ENCODE assay signal across 8 cellular contexts in genomic region chr16:75494696-75495601, GRCh38. TPM values are rescaled to one million over a fixed set of nuclear protein-coding genes. Genes with fewer than 3 reads are reported as not detected.
DNase-seq lines count a peak whose midpoint lies in the region; ATAC-seq and TF ChIP-seq lines count a peak whose summit lies in the region.

CHST6 (minus strand) TSS chr16:75495441; CDS start chr16:75479828, 15,613 bp downstream.

- no peaks in the 10 kb centered on the region for H3K36me3 Mint-ChIP-seq in activated CD4-positive, alpha-beta T cell treated with anti-CD3 and anti-CD28 coated beads, Interleukin-2, amount 10 ng/mL, durations not matched to agents 7 days and 5 days (ENCODE audit: low read depth)
- no peaks in the 10 kb centered on the region for H3K36me3 Mint-ChIP-seq in neural crest cell (ENCODE audit: low read depth)

- peak; percentile 17 for DNase-seq in activated CD4-positive, alpha-beta T cell treated with anti-CD3 and anti-CD28 coated beads, Interleukin-2, amount 10 ng/mL, durations not matched to agents 7 days and 5 days
- DNase-seq in activated CD4-positive, alpha-beta T cell treated with anti-CD3 and anti-CD28 coated beads for 4 hours = no peak
- peak; percentile 63 for DNase-seq in activated CD8-positive, alpha-beta memory T cell treated with anti-CD3 and anti-CD28 coated beads for 24 hours
- DNase-seq in fibroblast of the aortic adventitia (ENCODE audit: low read depth) (no peak), neural crest cell (ENCODE audit: low read depth, low spot score) (peak; percentile 59), HCEC 1CT (no peak)
- DNase-seq in NK-92 treated with Interleukin-12 subunit alpha and Interleukin-12 subunit beta, amount 100 ng/mL, for 24 hours (lab: John Stamatoyannopoulos, UW) = no peak

- no peak within 1 kb of the TSS for H3K27ac Mint-ChIP-seq in activated CD4-positive, alpha-beta T cell treated with anti-CD3 and anti-CD28 coated beads, Interleukin-2, amount 10 ng/mL, durations not matched to agents 7 days and 5 days
- H3K27ac Mint-ChIP-seq in neural crest cell (ENCODE audit: unreplicated experiment) = peak within 1 kb of the TSS; percentile 87

- TF ChIP-seq CTCF in fibroblast of the aortic adventitia (IDR thresholded peaks at IDR 0.05; ENCODE audit: insufficient read depth, low read length) = no peak
- no peak for TF ChIP-seq CTCF in neural crest cell (conservative IDR thresholded peaks at IDR 0.05)

- CTCF ChIA-PET in activated CD4-positive, alpha-beta T cell treated with anti-CD3 and anti-CD28 coated beads, Interleukin-2, amount 10 ng/mL, durations not matched to agents 7 days and 5 days (lab: Charles Lee) = interaction anchor here (0.6 to 1.9 kb wide), 4 partner anchors 13 to 130 kb away, joined by 3 to 8 read pairs (median 6); partner anchors contain the start of gene TMEM170A

- ATAC-seq in HG02885 (IDR thresholded peaks at IDR 0.05; ENCODE audit: poor library complexity, unreplicated experiment) = peak; percentile 79

- peaks cover 28% of the 10 kb centered on the region for H3K27me3 Mint-ChIP-seq in activated CD4-positive, alpha-beta T cell treated with anti-CD3 and anti-CD28 coated beads, Interleukin-2, amount 10 ng/mL, durations not matched to agents 7 days and 5 days
- peaks cover 8% of the 10 kb centered on the region for H3K27me3 Mint-ChIP-seq in neural crest cell (ENCODE audit: low read depth)

- peak within 1 kb of the TSS; percentile 37 for H3K4me3 ChIP-seq in fibroblast of the aortic adventitia (ENCODE audit: low read depth, low read length)

- H3K4me1 Mint-ChIP-seq in activated CD4-positive, alpha-beta T cell treated with anti-CD3 and anti-CD28 coated beads, Interleukin-2, amount 10 ng/mL, durations not matched to agents 7 days and 5 days = peaks cover 6% of the 10 kb centered on the region
- H3K4me1 Mint-ChIP-seq in neural crest cell = peaks cover 12% of the 10 kb centered on the region

- H3K9me3 Mint-ChIP-seq in activated CD4-positive, alpha-beta T cell treated with anti-CD3 and anti-CD28 coated beads, Interleukin-2, amount 10 ng/mL, durations not matched to agents 7 days and 5 days = no peaks in the 10 kb centered on the region
- H3K9me3 Mint-ChIP-seq in neural crest cell = no peaks in the 10 kb centered on the region

- POLR2A ChIA-PET in activated CD4-positive, alpha-beta T cell treated with anti-CD3 and anti-CD28 coated beads, Interleukin-2, amount 10 ng/mL, durations not matched to agents 7 days and 5 days (lab: Charles Lee) = no interaction called here

- peak within 1 kb of the TSS; percentile 34 for H3K4me3 Mint-ChIP-seq in activated CD4-positive, alpha-beta T cell treated with anti-CD3 and anti-CD28 coated beads, Interleukin-2, amount 10 ng/mL, durations not matched to agents 7 days and 5 days
- H3K4me3 Mint-ChIP-seq in neural crest cell = peak within 1 kb of the TSS; percentile 91

RNA-seq across cellular contexts. Expression of gene CHST6, which starts in this region (rescaled TPM):
- not detected for total RNA-seq in activated CD4-positive, alpha-beta T cell treated with anti-CD3 and anti-CD28 coated beads, Interleukin-2, amount 10 ng/mL, durations not matched to agents 7 days and 5 days
- 0.16 and 0.27 TPM in 2 replicates for total RNA-seq in fibroblast of the aortic adventitia (ENCODE audit: low replicate concordance)
- total RNA-seq in neural crest cell = 22.4 and 23.1 TPM in 2 replicates

Comparison
In these comparisons a context has a peak if more than half of its experiments do, and no peak if none do; other contexts are left out.
1. RNA of gene CHST6 (total RNA-seq): 22.4 to 23.1 TPM in neural crest cell; 0.16 to 0.27 TPM in fibroblast of the aortic adventitia and not detected in activated CD4-positive, alpha-beta T cell treated with anti-CD3 and anti-CD28 coated beads, Interleukin-2, amount 10 ng/mL, durations not matched to agents 7 days and 5 days; every median in the first group is over 10 times any median in the second.
2. Peak in DNase-seq in activated CD4-positive, alpha-beta T cell treated with anti-CD3 and anti-CD28 coated beads, Interleukin-2, amount 10 ng/mL, durations not matched to agents 7 days and 5 days; RNA of the gene not detected or under 1 TPM.
3. DNase-seq: peak in activated CD8-positive, alpha-beta memory T cell treated with anti-CD3 and anti-CD28 coated beads for 24 hours (single experiment) and neural crest cell (single experiment); none in activated CD4-positive, alpha-beta T cell treated with anti-CD3 and anti-CD28 coated beads for 4 hours (0 of 2), fibroblast of the aortic adventitia (single experiment), HCEC 1CT (single experiment) and NK-92 treated with Interleukin-12 subunit alpha and Interleukin-12 subunit beta, amount 100 ng/mL, for 24 hours (single experiment).